ENCODE assay signal across 2 cellular contexts in the genomic region with DNA sequence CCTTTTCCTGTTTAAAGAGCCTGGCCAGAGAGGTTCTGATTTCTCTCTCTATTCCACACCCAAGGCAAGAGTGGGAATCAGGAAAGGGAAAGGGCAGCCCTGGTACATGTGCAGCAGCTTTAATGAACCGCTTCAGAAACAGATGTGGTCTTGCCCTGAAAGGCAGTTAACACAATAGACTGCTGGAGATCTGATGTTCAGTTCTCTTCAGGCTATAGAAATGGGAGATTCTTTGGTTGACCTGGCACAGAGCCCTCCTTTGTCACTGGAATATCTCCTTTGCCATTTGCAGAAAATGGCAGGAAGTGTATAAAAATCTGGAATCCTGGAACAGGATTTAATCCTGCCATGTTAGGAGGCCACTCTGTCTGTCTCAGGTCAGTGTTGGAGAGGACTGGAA.
TF ChIP-seq lines count a peak whose summit lies in the region.

No MANE protein-coding gene starts in this region.

TF ChIP-seq in liver, 16 proteins besides CTCF, POLR2A, EP300 and RAD21:
- TF ChIP-seq, protein P1, sequence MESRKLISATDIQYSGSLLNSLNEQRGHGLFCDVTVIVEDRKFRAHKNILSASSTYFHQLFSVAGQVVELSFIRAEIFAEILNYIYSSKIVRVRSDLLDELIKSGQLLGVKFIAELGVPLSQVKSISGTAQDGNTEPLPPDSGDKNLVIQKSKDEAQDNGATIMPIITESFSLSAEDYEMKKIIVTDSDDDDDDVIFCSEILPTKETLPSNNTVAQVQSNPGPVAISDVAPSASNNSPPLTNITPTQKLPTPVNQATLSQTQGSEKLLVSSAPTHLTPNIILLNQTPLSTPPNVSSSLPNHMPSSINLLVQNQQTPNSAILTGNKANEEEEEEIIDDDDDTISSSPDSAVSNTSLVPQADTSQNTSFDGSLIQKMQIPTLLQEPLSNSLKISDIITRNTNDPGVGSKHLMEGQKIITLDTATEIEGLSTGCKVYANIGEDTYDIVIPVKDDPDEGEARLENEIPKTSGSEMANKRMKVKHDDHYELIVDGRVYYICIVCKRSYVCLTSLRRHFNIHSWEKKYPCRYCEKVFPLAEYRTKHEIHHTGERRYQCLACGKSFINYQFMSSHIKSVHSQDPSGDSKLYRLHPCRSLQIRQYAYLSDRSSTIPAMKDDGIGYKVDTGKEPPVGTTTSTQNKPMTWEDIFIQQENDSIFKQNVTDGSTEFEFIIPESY (IDR thresholded peaks at IDR 0.05), result no peak
- no peak for TF ChIP-seq RXRA (IDR thresholded peaks at IDR 0.05)
- no peak for TF ChIP-seq SP1 (IDR thresholded peaks at IDR 0.05)
- no peak for TF ChIP-seq HNF4G (IDR thresholded peaks at IDR 0.05)
- TF ChIP-seq, protein P2, sequence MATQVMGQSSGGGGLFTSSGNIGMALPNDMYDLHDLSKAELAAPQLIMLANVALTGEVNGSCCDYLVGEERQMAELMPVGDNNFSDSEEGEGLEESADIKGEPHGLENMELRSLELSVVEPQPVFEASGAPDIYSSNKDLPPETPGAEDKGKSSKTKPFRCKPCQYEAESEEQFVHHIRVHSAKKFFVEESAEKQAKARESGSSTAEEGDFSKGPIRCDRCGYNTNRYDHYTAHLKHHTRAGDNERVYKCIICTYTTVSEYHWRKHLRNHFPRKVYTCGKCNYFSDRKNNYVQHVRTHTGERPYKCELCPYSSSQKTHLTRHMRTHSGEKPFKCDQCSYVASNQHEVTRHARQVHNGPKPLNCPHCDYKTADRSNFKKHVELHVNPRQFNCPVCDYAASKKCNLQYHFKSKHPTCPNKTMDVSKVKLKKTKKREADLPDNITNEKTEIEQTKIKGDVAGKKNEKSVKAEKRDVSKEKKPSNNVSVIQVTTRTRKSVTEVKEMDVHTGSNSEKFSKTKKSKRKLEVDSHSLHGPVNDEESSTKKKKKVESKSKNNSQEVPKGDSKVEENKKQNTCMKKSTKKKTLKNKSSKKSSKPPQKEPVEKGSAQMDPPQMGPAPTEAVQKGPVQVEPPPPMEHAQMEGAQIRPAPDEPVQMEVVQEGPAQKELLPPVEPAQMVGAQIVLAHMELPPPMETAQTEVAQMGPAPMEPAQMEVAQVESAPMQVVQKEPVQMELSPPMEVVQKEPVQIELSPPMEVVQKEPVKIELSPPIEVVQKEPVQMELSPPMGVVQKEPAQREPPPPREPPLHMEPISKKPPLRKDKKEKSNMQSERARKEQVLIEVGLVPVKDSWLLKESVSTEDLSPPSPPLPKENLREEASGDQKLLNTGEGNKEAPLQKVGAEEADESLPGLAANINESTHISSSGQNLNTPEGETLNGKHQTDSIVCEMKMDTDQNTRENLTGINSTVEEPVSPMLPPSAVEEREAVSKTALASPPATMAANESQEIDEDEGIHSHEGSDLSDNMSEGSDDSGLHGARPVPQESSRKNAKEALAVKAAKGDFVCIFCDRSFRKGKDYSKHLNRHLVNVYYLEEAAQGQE (IDR thresholded peaks at IDR 0.05), result no peak
- peak; percentile 34 for TF ChIP-seq NR2F2 (IDR thresholded peaks at IDR 0.05)

TF ChIP-seq in K562, 482 proteins besides CTCF, POLR2A, EP300 and RAD21:
- TF ChIP-seq BACH1 (tag; IDR thresholded peaks at IDR 0.05), result no peak
- no peak for TF ChIP-seq ILF3 (IDR thresholded peaks at IDR 0.05; ENCODE audit: borderline replicate concordance)
- TF ChIP-seq XRCC3 (IDR thresholded peaks at IDR 0.05), result no peak
- TF ChIP-seq CC2D1A (IDR thresholded peaks at IDR 0.05), result no peak
- TF ChIP-seq NELFE (IDR thresholded peaks at IDR 0.05; ENCODE audit: insufficient read depth, insufficient read length), result no peak
- TF ChIP-seq, protein P3, sequence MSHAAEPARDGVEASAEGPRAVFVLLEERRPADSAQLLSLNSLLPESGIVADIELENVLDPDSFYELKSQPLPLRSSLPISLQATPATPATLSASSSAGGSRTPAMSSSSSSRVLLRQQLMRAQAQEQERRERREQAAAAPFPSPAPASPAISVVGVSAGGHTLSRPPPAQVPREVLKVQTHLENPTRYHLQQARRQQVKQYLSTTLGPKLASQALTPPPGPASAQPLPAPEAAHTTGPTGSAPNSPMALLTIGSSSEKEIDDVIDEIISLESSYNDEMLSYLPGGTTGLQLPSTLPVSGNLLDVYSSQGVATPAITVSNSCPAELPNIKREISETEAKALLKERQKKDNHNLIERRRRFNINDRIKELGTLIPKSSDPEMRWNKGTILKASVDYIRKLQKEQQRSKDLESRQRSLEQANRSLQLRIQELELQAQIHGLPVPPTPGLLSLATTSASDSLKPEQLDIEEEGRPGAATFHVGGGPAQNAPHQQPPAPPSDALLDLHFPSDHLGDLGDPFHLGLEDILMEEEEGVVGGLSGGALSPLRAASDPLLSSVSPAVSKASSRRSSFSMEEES (CRISPR knock-in tag; IDR thresholded peaks at IDR 0.05), result no peak
